24 cellular contexts compared by ENCODE assay signal in the genomic region with DNA sequence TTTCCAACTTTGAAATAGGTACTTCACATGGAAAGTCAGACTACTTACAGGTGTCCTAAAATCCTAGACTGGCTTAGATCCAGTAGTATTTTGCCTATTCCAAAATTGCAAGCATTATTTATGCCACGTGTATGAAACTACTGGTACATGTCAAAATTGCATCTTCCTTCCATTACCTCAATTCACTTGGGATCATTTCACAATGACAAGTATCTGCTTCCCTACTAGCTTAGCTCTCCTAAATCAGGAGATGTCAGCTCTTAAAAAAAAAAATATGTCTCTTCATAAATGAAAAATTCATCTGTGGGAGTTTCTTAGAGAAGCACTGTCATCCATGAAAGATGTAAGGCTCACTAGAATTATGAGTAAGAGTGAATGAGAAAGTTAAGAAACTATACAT.
"Had no signal": no experiment of that assay in that cellular context is flagged by ENCODE, and none has a peak within 500 bp of the region (broad histone marks: within the 10 kb centered on the region; RNA-seq: fewer than 3 reads in every experiment).

No MANE protein-coding gene starts in this region.

- DNase-seq: colonic mucosa; cortex of kidney; dermis blood vessel endothelial cell; dorsolateral prefrontal cortex; effector CD4-positive, alpha-beta T cell; effector CD8-positive, alpha-beta T cell; effector memory CD4-positive, alpha-beta T cell; effector memory CD8-positive, alpha-beta T cell; endodermal cell; erythroblast; esophagus squamous epithelium; foreskin fibroblast; foreskin keratinocyte; foreskin melanocyte; gastrocnemius medialis; glutamatergic neuron; head of caudate nucleus; heart left ventricle; heart right ventricle had no signal

- H3K4me1 ChIP-seq: colonic mucosa, esophagus muscularis mucosa, esophagus squamous epithelium, foreskin keratinocyte, gastrocnemius medialis, gastroesophageal sphincter, heart left ventricle, heart right ventricle had no signal

- H3K9me3 ChIP-seq: colonic mucosa, esophagus muscularis mucosa, esophagus squamous epithelium, gastrocnemius medialis, gastroesophageal sphincter, heart left ventricle, heart right ventricle had no signal

- H3K27ac ChIP-seq: colonic mucosa, coronary artery, dorsolateral prefrontal cortex, epithelial cell of prostate, esophagus muscularis mucosa, esophagus squamous epithelium, foreskin keratinocyte, gastrocnemius medialis, gastroesophageal sphincter, heart left ventricle, heart right ventricle had no signal

- H3K27me3 ChIP-seq: colonic mucosa, dorsolateral prefrontal cortex, esophagus muscularis mucosa, esophagus squamous epithelium, foreskin keratinocyte, gastrocnemius medialis, gastroesophageal sphincter, heart left ventricle, heart right ventricle had no signal

- H3K4me3 ChIP-seq: colonic mucosa, coronary artery, dorsolateral prefrontal cortex, esophagus muscularis mucosa, esophagus squamous epithelium, gastrocnemius medialis, gastroesophageal sphincter, heart left ventricle, heart right ventricle had no signal

- ATAC-seq: effector memory CD8-positive, alpha-beta T cell; esophagus mucosa; foreskin keratinocyte; gastrocnemius medialis; gastroesophageal sphincter; heart left ventricle; heart right ventricle had no signal

- H3K36me3 ChIP-seq: colonic mucosa, esophagus muscularis mucosa, esophagus squamous epithelium, gastrocnemius medialis, gastroesophageal sphincter, heart left ventricle, heart right ventricle had no signal
